ENCODE assay signal across 13 cellular contexts in the genomic region with DNA sequence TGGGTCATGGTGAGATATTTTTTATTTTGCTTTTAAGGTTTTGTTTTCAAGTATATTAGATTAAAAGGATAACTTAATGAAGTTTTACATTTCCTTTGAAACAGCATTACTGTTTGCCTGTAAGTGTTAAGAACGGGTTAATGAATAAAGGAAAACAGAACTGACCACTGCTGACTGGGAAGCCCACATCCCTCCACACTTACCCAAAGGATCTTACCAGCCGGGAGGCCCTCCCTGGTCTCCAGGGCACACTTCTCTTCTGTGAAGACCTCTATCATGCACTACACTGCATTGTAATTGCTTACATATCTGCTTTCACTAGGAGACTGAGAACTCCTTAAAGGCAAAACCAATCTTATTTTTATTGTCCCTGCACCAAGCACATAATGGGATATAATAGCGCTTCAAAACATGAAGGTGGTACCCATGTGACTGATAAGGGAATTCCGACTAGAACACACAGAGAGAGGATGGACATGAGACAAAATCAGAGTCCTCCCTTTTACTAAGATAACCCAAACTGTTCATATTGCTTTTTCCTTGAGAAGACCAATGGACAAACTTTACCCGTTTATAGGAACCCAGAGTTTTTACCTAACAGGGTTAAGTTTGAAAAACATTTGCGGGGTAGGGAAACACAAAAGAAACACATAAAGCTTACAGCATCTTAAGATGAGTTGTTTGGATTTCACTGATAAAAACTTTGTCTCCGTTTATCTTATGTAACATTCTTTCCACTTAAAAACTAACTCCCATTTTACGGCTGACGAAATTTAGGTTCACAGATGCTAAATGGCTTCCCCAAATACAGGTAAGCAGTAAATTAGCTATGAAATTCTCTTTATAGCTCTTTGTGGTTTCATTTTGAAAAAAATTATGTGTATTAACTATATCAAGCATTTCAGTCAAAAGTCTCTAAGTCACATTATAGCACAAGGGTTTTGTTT. TPM values are rescaled to one million over a fixed set of nuclear protein-coding genes. Genes with fewer than 3 reads are reported as not detected.
DNase-seq lines count a peak whose midpoint lies in the region; ATAC-seq and TF ChIP-seq lines count a peak whose summit lies in the region.
"Had no signal": no experiment of that assay in that cellular context is flagged by ENCODE, and none has a peak within 500 bp of the region (broad histone marks: within the 10 kb centered on the region; RNA-seq: fewer than 3 reads in every experiment).

No MANE protein-coding gene starts in this region.

- H3K4me3 ChIP-seq in SU-DHL-6 (ENCODE audit: insufficient read depth, low read length, poor library complexity, severe bottlenecking) (peak overlapping the region; percentile 76), dorsolateral prefrontal cortex (peak overlapping the region in 1 of 59 donors; percentile 7)
- H3K4me3 ChIP-seq: ovary had no signal

- H2AFZ ChIP-seq in SU-DHL-6 (ENCODE audit: low read depth, low read length, severe bottlenecking): no peak overlapping the region

- H3K4me2 ChIP-seq in SU-DHL-6 (ENCODE audit: low read depth, low read length, poor library complexity, severe bottlenecking): peak overlapping the region; percentile 63

- H3K27ac Mint-ChIP-seq in stimulated activated naive CD8-positive, alpha-beta T cell treated with anti-CD3 and anti-CD28 coated beads, Interleukin-15, Interleukin-2, amounts not matched to agents 100 ng/mL and 50 ng/mL, for 24 hours: peak overlapping the region; percentile 19
- H3K27ac Mint-ChIP-seq in stimulated activated naive CD8-positive, alpha-beta T cell treated with anti-CD3 and anti-CD28 coated beads, Interleukin-15, amount 100 ng/mL, for 72 hours: peak overlapping the region in 1 of 2 donors; percentile 54

- peaks cover 13% of the 10 kb centered on the region; the same call in 1 of the 2 replicates for H3K36me3 ChIP-seq in SU-DHL-6 (ENCODE audit: low read length)
- H3K36me3 ChIP-seq: ovary had no signal

- no peak for TF ChIP-seq CTCF in SU-DHL-6 (IDR thresholded peaks at IDR 0.05; ENCODE audit: insufficient read depth, low read length, poor library complexity, severe bottlenecking)
- TF ChIP-seq CTCF in dorsolateral prefrontal cortex (IDR thresholded peaks at IDR 0.05 in 54 of 56, conservative IDR thresholded peaks at IDR 0.05 in 2 of 56; ENCODE audit: low read depth in 1 of 56, partially characterized antibody in 56 of 56): no peak

- H3K27me3 ChIP-seq in SU-DHL-6 (ENCODE audit: low read length): no peaks in the 10 kb centered on the region
- peaks cover 0 to 31% (median 1%) of the 10 kb centered on the region in 45 donors for H3K27me3 ChIP-seq in dorsolateral prefrontal cortex
- H3K27me3 ChIP-seq: ovary had no signal

- no peaks in the 10 kb centered on the region for H3K27me3 Mint-ChIP-seq in stimulated activated naive CD8-positive, alpha-beta T cell treated with anti-CD3 and anti-CD28 coated beads, Interleukin-15, Interleukin-2, amounts not matched to agents 100 ng/mL and 50 ng/mL, for 24 hours
- H3K27me3 Mint-ChIP-seq in stimulated activated naive CD8-positive, alpha-beta T cell treated with anti-CD3 and anti-CD28 coated beads, Interleukin-15, amount 100 ng/mL, for 72 hours: no peaks in the 10 kb centered on the region

- H4K20me1 ChIP-seq in SU-DHL-6 (ENCODE audit: low read depth, low read length): peaks cover 13% of the 10 kb centered on the region; the same call in 1 of the 2 replicates

- ATAC-seq in stimulated activated naive CD8-positive, alpha-beta T cell treated with anti-CD3 and anti-CD28 coated beads, Interleukin-15, amount 100 ng/mL, for 72 hours: no peak
- ATAC-seq in GM19035 (IDR thresholded peaks at IDR 0.05; ENCODE audit: unreplicated experiment) (no peak), GM21515 (IDR thresholded peaks at IDR 0.05; ENCODE audit: unreplicated experiment) (no peak)
- ATAC-seq: Right ventricle myocardium inferior had no signal

- H3K9ac ChIP-seq in SU-DHL-6 (ENCODE audit: low read length): peak overlapping the region; percentile 87

- peaks cover 92% of the 10 kb centered on the region for H3F3A ChIP-seq in SU-DHL-6 (ENCODE audit: insufficient read depth)

- H3K36me3 Mint-ChIP-seq in stimulated activated naive CD8-positive, alpha-beta T cell treated with anti-CD3 and anti-CD28 coated beads, Interleukin-15, Interleukin-2, amounts not matched to agents 100 ng/mL and 50 ng/mL, for 24 hours (ENCODE audit: low read depth): peaks cover 98% of the 10 kb centered on the region

- H3K4me3 Mint-ChIP-seq in stimulated activated naive CD8-positive, alpha-beta T cell treated with anti-CD3 and anti-CD28 coated beads, Interleukin-15, Interleukin-2, amounts not matched to agents 100 ng/mL and 50 ng/mL, for 24 hours: no peak overlapping the region
- H3K4me3 Mint-ChIP-seq in stimulated activated naive CD8-positive, alpha-beta T cell treated with anti-CD3 and anti-CD28 coated beads, Interleukin-15, amount 100 ng/mL, for 72 hours: peak overlapping the region in 1 of 2 donors; percentile 18

- no peaks in the 10 kb centered on the region for H3K9me3 Mint-ChIP-seq in stimulated activated naive CD8-positive, alpha-beta T cell treated with anti-CD3 and anti-CD28 coated beads, Interleukin-15, Interleukin-2, amounts not matched to agents 100 ng/mL and 50 ng/mL, for 24 hours
- H3K9me3 Mint-ChIP-seq in stimulated activated naive CD8-positive, alpha-beta T cell treated with anti-CD3 and anti-CD28 coated beads, Interleukin-15, amount 100 ng/mL, for 72 hours: no peaks in the 10 kb centered on the region

- no peak for DNase-seq in stimulated activated naive CD8-positive, alpha-beta T cell treated with anti-CD3 and anti-CD28 coated beads, Interleukin-15, amount 100 ng/mL, for 72 hours
- peak; percentile 29 for DNase-seq in kidney glomerular epithelial cell (lab: John Stamatoyannopoulos, UW)
- DNase-seq in dorsolateral prefrontal cortex: no peak
- no peak for DNase-seq in caudate nucleus (lab: John Stamatoyannopoulos, UW)
- DNase-seq: activated CD4-positive, alpha-beta T cell treated with anti-CD3 and anti-CD28 coated beads, Interleukin-2, amount 50 U/mL, for 48 hours; COR-L47; NCI-H2171 treated with DMSO at 0.1 percent for 48 hours; ovary had no signal

- H3K79me2 ChIP-seq in SU-DHL-6 (ENCODE audit: insufficient read depth, low read length): peaks cover 92% of the 10 kb centered on the region

- H3K9me3 ChIP-seq in SU-DHL-6 (ENCODE audit: insufficient read depth, low read length): no peaks in the 10 kb centered on the region
- H3K9me3 ChIP-seq: ovary had no signal

- H3K27ac ChIP-seq in SU-DHL-6 (ENCODE audit: low read depth, low read length) (peak overlapping the region; percentile 96), dorsolateral prefrontal cortex (peak overlapping the region in 1 of 59 donors; percentile 14), caudate nucleus (ENCODE audit: low read depth, low read length) (no peak overlapping the region)
- H3K27ac ChIP-seq: ovary had no signal

- intact Hi-C loops in dorsolateral prefrontal cortex (cut with DNase I): loop anchor here in 1 of 2 donors (5.0 to 10.0 kb wide), 2 partner anchors 53 to 96 kb away; no protein-coding TSS in a partner anchor

- peaks cover 100% of the 10 kb centered on the region for H3K4me1 Mint-ChIP-seq in stimulated activated naive CD8-positive, alpha-beta T cell treated with anti-CD3 and anti-CD28 coated beads, Interleukin-15, Interleukin-2, amounts not matched to agents 100 ng/mL and 50 ng/mL, for 24 hours (ENCODE audit: low read depth)
- H3K4me1 Mint-ChIP-seq in stimulated activated naive CD8-positive, alpha-beta T cell treated with anti-CD3 and anti-CD28 coated beads, Interleukin-15, amount 100 ng/mL, for 72 hours: peaks cover 99% of the 10 kb centered on the region

- no peaks in the 10 kb centered on the region for H3K9me2 ChIP-seq in SU-DHL-6 (replicated peaks; ENCODE audit: insufficient read depth, low read length)

RNA-seq across cellular contexts. Expression of gene EZR, which starts 8.7 kb away (rescaled TPM):
- total RNA-seq in dorsolateral prefrontal cortex: 100 to 1,000 TPM in 20 of 120 experiments, 10 to 100 TPM in 100; 41.2 to 336 (median 78.7) TPM
